ENCODE assay signal across 21 cellular contexts in genomic region chr1:28530456-28530855, GRCh38. TPM values are rescaled to one million over a fixed set of nuclear protein-coding genes. Genes with fewer than 3 reads are reported as not detected.
A peak's percentile ranks its signal among the peaks of the same experiment; 100 is the strongest.
DNase-seq lines count a peak whose midpoint lies in the region; ATAC-seq and TF ChIP-seq lines count a peak whose summit lies in the region.
"Had no signal": no experiment of that assay in that cellular context is flagged by ENCODE, and none has a peak within 500 bp of the region (broad histone marks: within the 10 kb centered on the region; RNA-seq: fewer than 3 reads in every experiment).

No MANE protein-coding gene starts in this region.

- DNase-seq in SK-N-SH (peak; percentile 35), H7 (peak; percentile 52), osteoblast (ENCODE audit: insufficient read length, low spot score, missing footprints) (peak; percentile 44), testis (no peak), T1000 (lab: John Stamatoyannopoulos, UW) (no peak)
- DNase-seq: ACHN; AML-193; BE2C; CD4-positive, alpha-beta T cell; CD8-positive, alpha-beta memory T cell; DMS53; DMS79 treated with DMSO at 0.1 percent for 48 hours; GF-D8; HFFc6 had no signal

- no peaks in the 10 kb centered on the region for H3K9me2 ChIP-seq in SK-N-SH

- TF ChIP-seq CTCF in SK-N-SH (IDR thresholded peaks at IDR 0.05) (no peak), osteoblast (IDR thresholded peaks at IDR 0.05; ENCODE audit: extremely low read depth, low read depth, low read length) (no peak), testis (IDR thresholded peaks at IDR 0.05) (no peak)

- no peak for TF ChIP-seq EP300 in SK-N-SH (IDR thresholded peaks at IDR 0.05; ENCODE audit: borderline replicate concordance in 1 of 2, low read depth in 1 of 2, low read length in 1 of 2)

- POLR2A ChIA-PET in SK-N-SH (lab: Yijun Ruan, JAX): no interaction called here

- H2AFZ ChIP-seq in SK-N-SH (ENCODE audit: low read depth) (no peak overlapping the region), osteoblast (ENCODE audit: low read length) (no peak overlapping the region)
- H2AFZ ChIP-seq: GM23338 had no signal

- H3K79me2 ChIP-seq in SK-N-SH (ENCODE audit: insufficient read depth) (peaks cover 45% of the 10 kb centered on the region), osteoblast (ENCODE audit: insufficient read depth, low read length) (peaks cover 24% of the 10 kb centered on the region)

- ATAC-seq in SK-N-SH treated with all-trans-retinoic acid at 6 μM for 48 hours (no peak), HG02870 (IDR thresholded peaks at IDR 0.05; ENCODE audit: unreplicated experiment) (no peak)
- ATAC-seq in activated CD4-positive, CD25-positive, alpha-beta regulatory T cell treated with anti-CD3 and anti-CD28 coated beads, Interleukin-2, amount 50 U/mL, for 24 hours: no peak
- ATAC-seq: GM23338 had no signal

- intact Hi-C loops in testis (cut with DNase I; ENCODE audit: low total_unique reads): no loop called here

- H3K4me1 ChIP-seq in SK-N-SH (ENCODE audit: control insufficient read depth in 1 of 2, insufficient read depth in 2 of 2, low read depth in 1 of 2, low read length in 1 of 2): no peaks in the 10 kb centered on the region
- H3K4me1 ChIP-seq in osteoblast (ENCODE audit: insufficient read depth, low read length): peaks cover 3% of the 10 kb centered on the region
- H3K4me1 ChIP-seq in testis: no peaks in the 10 kb centered on the region
- H3K4me1 ChIP-seq: HAP-1 had no signal

- CTCF ChIA-PET in SK-N-SH (lab: Yijun Ruan, JAX): no interaction called here

- no peak for TF ChIP-seq POLR2A in testis (IDR thresholded peaks at IDR 0.05)

- 96% methylated on average over 3 of the region's 31 CpGs for whole genome bisulfite sequencing in SK-N-SH (ENCODE audit: low lambda C conversion rate)
- 90 to 97% methylated on average over 27 to 30 of the region's 31 CpGs for WGBS in testis, 2 donors

- no peaks in the 10 kb centered on the region for H3K9me3 ChIP-seq in SK-N-SH
- H3K9me3 ChIP-seq in osteoblast (ENCODE audit: low read depth, low read length): no peaks in the 10 kb centered on the region
- no peaks in the 10 kb centered on the region for H3K9me3 ChIP-seq in testis
- H3K9me3 ChIP-seq: BE2C; BLaER1 treated with 17β-estradiol and CSF1 and Interleukin-3, amounts not matched to agents 10 nM and 100 nM; HAP-1 had no signal

- H3K27me3 ChIP-seq in SK-N-SH (ENCODE audit: insufficient read depth) (no peaks in the 10 kb centered on the region), H7 (ENCODE audit: control insufficient read depth, insufficient read depth, low read length) (no peaks in the 10 kb centered on the region), osteoblast (ENCODE audit: insufficient read depth, low read length) (no peaks in the 10 kb centered on the region), testis (no peaks in the 10 kb centered on the region)
- H3K27me3 ChIP-seq: BE2C; BLaER1 treated with 17β-estradiol and CSF1 and Interleukin-3, amounts not matched to agents 10 nM and 100 nM had no signal

- H3K4me2 ChIP-seq in SK-N-SH (no peak overlapping the region), osteoblast (ENCODE audit: insufficient read depth, low read length) (no peak overlapping the region)
- H3K4me2 ChIP-seq: BLaER1 treated with 17β-estradiol and CSF1 and Interleukin-3, amounts not matched to agents 10 nM and 100 nM; GM23338 had no signal

- no peak overlapping the region for H3K4me3 ChIP-seq in SK-N-SH (ENCODE audit: low read depth in 2 of 2, low read length in 1 of 2)
- no peak overlapping the region for H3K4me3 ChIP-seq in H7 (ENCODE audit: insufficient read depth, low read depth, low read length)
- H3K4me3 ChIP-seq in osteoblast (ENCODE audit: insufficient read depth, low read length): no peak overlapping the region
- H3K4me3 ChIP-seq in testis: peak overlapping the region; percentile 37 to 43
- H3K4me3 ChIP-seq: BLaER1 treated with 17β-estradiol and CSF1 and Interleukin-3, amounts not matched to agents 10 nM and 100 nM; GM23338; HAP-1 had no signal

- H3K36me3 ChIP-seq in SK-N-SH (replicated peaks in 1 of 2; ENCODE audit: control insufficient read depth in 1 of 2, insufficient read depth in 2 of 2, low read length in 1 of 2) (peaks cover 7 to 25% of the 10 kb centered on the region in 2 experiments), H7 (replicated peaks; ENCODE audit: control insufficient read depth, insufficient read depth, low read length) (peaks cover 23% of the 10 kb centered on the region), osteoblast (ENCODE audit: insufficient read depth, low read length) (peaks cover 22% of the 10 kb centered on the region), testis (ENCODE audit: low read depth, missing control alignments) (no peaks in the 10 kb centered on the region)

- no peak overlapping the region for H3K9ac ChIP-seq in SK-N-SH
- H3K9ac ChIP-seq: BLaER1 treated with 17β-estradiol and CSF1 and Interleukin-3, amounts not matched to agents 10 nM and 100 nM had no signal

- H3K27ac ChIP-seq in SK-N-SH (ENCODE audit: low read depth in 2 of 2, low read length in 1 of 2): no peak overlapping the region
- H3K27ac ChIP-seq in osteoblast (ENCODE audit: low read depth, low read length): no peak overlapping the region
- H3K27ac ChIP-seq in testis: peak overlapping the region in 1 of 2 donors; percentile 6
- H3K27ac ChIP-seq: 22Rv1; BLaER1 treated with 17β-estradiol and CSF1 and Interleukin-3, amounts not matched to agents 10 nM and 100 nM had no signal

- H4K20me1 ChIP-seq in SK-N-SH (ENCODE audit: insufficient read depth) (no peaks in the 10 kb centered on the region), osteoblast (ENCODE audit: insufficient read depth, low read length) (no peaks in the 10 kb centered on the region)

- H3F3A ChIP-seq in SK-N-SH (replicated peaks; ENCODE audit: insufficient read depth): no peaks in the 10 kb centered on the region

- no peak for TF ChIP-seq RAD21 in SK-N-SH (IDR thresholded peaks at IDR 0.05; ENCODE audit: low read length)

TF ChIP-seq in SK-N-SH, 30 proteins besides CTCF, POLR2A, EP300 and RAD21 (continues in another document):
- no peak for TF ChIP-seq USF1 (IDR thresholded peaks at IDR 0.05; ENCODE audit: borderline replicate concordance, low read depth)
- no peak for TF ChIP-seq POLR2AphosphoS5 (IDR thresholded peaks at IDR 0.05; ENCODE audit: low read depth, low read length)
- TF ChIP-seq JUND (IDR thresholded peaks at IDR 0.05): no peak
- no peak for TF ChIP-seq SMC3 (IDR thresholded peaks at IDR 0.05; ENCODE audit: low read depth, low read length)

TF ChIP-seq in SK-N-SH treated with all-trans-retinoic acid at 6 μM for 48 hours, 23 proteins besides CTCF, POLR2A, EP300 and RAD21 (continues in another document):
- TF ChIP-seq RARB (CRISPR knock-in tag; IDR thresholded peaks at IDR 0.05): no peak
- no peak for TF ChIP-seq OSR1 (CRISPR knock-in tag; IDR thresholded peaks at IDR 0.05)
- TF ChIP-seq GLIS3 (CRISPR knock-in tag; IDR thresholded peaks at IDR 0.05): no peak
- TF ChIP-seq PATZ1 (CRISPR knock-in tag; IDR thresholded peaks at IDR 0.05; ENCODE audit: borderline replicate concordance): no peak
- no peak for TF ChIP-seq TCF4 (CRISPR knock-in tag; IDR thresholded peaks at IDR 0.05; ENCODE audit: borderline replicate concordance)
- TF ChIP-seq ZC3H10 (CRISPR knock-in tag; IDR thresholded peaks at IDR 0.05): no peak
- TF ChIP-seq SNAI2 (CRISPR knock-in tag; IDR thresholded peaks at IDR 0.05): no peak
- no peak for TF ChIP-seq ESRRG (CRISPR knock-in tag; IDR thresholded peaks at IDR 0.05)
- TF ChIP-seq PPARA (CRISPR knock-in tag; IDR thresholded peaks at IDR 0.05; ENCODE audit: borderline replicate concordance): no peak
- TF ChIP-seq ARNTL (CRISPR knock-in tag; IDR thresholded peaks at IDR 0.05; ENCODE audit: borderline replicate concordance, low read depth): no peak
- TF ChIP-seq ZNF8 (CRISPR knock-in tag; IDR thresholded peaks at IDR 0.05): no peak

RNA-seq across cellular contexts. Expression of gene TRNAU1AP, which starts 22.4 kb away (rescaled TPM):
- polyA plus RNA-seq in SK-N-SH (2012; rRNA removed) (25.8 and 31.2 TPM in 2 replicates), testis (ENCODE audit: insufficient read depth, low read depth, low replicate concordance) (19.8 TPM)
- 26.7 and 28.3 TPM in 2 replicates for polyA plus RNA-seq in SK-N-SH (2012; cell fraction: cytosol; rRNA removed)
- polyA plus RNA-seq in SK-N-SH (2012; cell fraction: nucleus; rRNA removed): 32.6 and 44.8 TPM in 2 replicates
- total RNA-seq in H7 (2014; rRNA removed; shearing (Covaris generic)): 35.3 and 37.1 TPM in 2 replicates
- total RNA-seq in osteoblast (23.2 and 28.3 TPM in 2 replicates), testis (10 to 100 TPM; 15.5 to 22.5 TPM)

RNA-seq across cellular contexts. Expression of gene RCC1, which starts 24.6 kb away (rescaled TPM):
- polyA plus RNA-seq in SK-N-SH (2012; rRNA removed) (56.2 and 61.0 TPM in 2 replicates), testis (ENCODE audit: insufficient read depth, low read depth, low replicate concordance) (96.9 TPM)
- 37.6 and 56.7 TPM in 2 replicates for polyA plus RNA-seq in SK-N-SH (2012; cell fraction: cytosol; rRNA removed)
- 51.9 and 53.7 TPM in 2 replicates for polyA plus RNA-seq in SK-N-SH (2012; cell fraction: nucleus; rRNA removed)
- total RNA-seq in H7 (2014; rRNA removed; shearing (Covaris generic)): 113 and 136 TPM in 2 replicates
- total RNA-seq in osteoblast (32.1 and 35.1 TPM in 2 replicates), testis (10 to 100 TPM; 25.9 to 43.2 TPM)

Comparison
In these comparisons a context has a peak if more than half of its experiments do, and no peak if none do; other contexts are left out.
1. DNase-seq: peak in SK-N-SH (single experiment), H7 (single experiment) and osteoblast (single experiment); none in testis (single experiment) and T1000 (single experiment).
2. H3K4me3 ChIP-seq: peak in testis (2 of 2); none in SK-N-SH (0 of 2), H7 (single experiment) and osteoblast (single experiment).